8 cellular contexts compared by ENCODE assay signal in the genomic region with DNA sequence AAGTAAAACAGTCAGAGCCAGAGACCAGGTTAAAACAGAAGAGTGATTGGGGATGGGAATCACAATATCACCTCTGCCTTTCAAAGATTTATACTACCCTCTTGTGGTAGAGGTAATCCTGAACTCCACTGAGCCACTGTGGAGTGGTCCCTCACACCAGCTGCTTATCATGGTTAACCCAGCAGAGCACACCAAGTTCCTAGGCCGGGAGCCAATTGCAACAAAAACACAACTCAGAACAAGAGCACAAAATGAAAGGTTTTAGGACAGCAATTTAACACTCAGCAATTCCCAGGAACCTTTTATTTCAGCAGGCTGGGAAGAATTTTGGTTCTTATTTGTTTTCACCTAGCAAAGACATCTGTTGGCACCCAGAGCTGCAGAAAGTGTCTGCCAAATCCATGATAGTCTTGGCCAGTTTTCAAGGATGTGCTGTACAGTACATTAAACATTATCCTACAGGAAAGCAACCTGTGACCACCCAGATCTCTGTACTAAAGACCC.
DNase-seq lines count a peak whose midpoint lies in the region; ATAC-seq and TF ChIP-seq lines count a peak whose summit lies in the region.

No MANE protein-coding gene starts in this region.

- no peak overlapping the region for H3K27ac Mint-ChIP-seq in type B pancreatic cell

- no peaks in the 10 kb centered on the region for H3K9me3 Mint-ChIP-seq in type B pancreatic cell

- H3K4me3 Mint-ChIP-seq in type B pancreatic cell: no peak overlapping the region

- H3K27ac ChIP-seq in left ventricle myocardium inferior (replicated peaks): peak overlapping the region; percentile 55

- peak; percentile 1 for DNase-seq in NCI-H1436 (lab: John Stamatoyannopoulos, UW)
- no peak for DNase-seq in NCI-H1436 treated with DMSO at 0.1 percent for 48 hours (lab: John Stamatoyannopoulos, UW)
- peak; percentile 43 to 56 for DNase-seq in SHP77 (lab: John Stamatoyannopoulos, UW)
- peak; percentile 28 for DNase-seq in left ventricle myocardium inferior
- DNase-seq in type B pancreatic cell (ENCODE audit: extremely low spot score, unreplicated experiment): no peak
- no peak for DNase-seq in activated T-cell treated with anti-CD3 and anti-CD28 coated beads for 4 hours

- peak; percentile 51 for TF ChIP-seq CTCF in left ventricle myocardium inferior (IDR thresholded peaks at IDR 0.05; ENCODE audit: borderline replicate concordance)
- TF ChIP-seq CTCF in type B pancreatic cell (conservative IDR thresholded peaks at IDR 0.05): peak; percentile 70

- H3K4me1 ChIP-seq in left ventricle myocardium inferior: no peaks in the 10 kb centered on the region

- H3K36me3 Mint-ChIP-seq in type B pancreatic cell: no peaks in the 10 kb centered on the region

- intact Hi-C loops in left ventricle myocardium inferior (cut with micrococcal nuclease): no loop called here

- no peaks in the 10 kb centered on the region for H3K36me3 ChIP-seq in left ventricle myocardium inferior

- H3K27me3 Mint-ChIP-seq in type B pancreatic cell: no peaks in the 10 kb centered on the region

- H3K27me3 ChIP-seq in left ventricle myocardium inferior (ENCODE audit: low read depth): no peaks in the 10 kb centered on the region

- ATAC-seq in GM21423 (IDR thresholded peaks at IDR 0.05; ENCODE audit: unreplicated experiment) (no peak), GM21717 (IDR thresholded peaks at IDR 0.05; ENCODE audit: unreplicated experiment) (no peak)

- H3K4me1 Mint-ChIP-seq in type B pancreatic cell (ENCODE audit: unreplicated experiment): peaks cover 10% of the 10 kb centered on the region

- no peak overlapping the region for H3K4me3 ChIP-seq in left ventricle myocardium inferior

- H3K9me3 ChIP-seq in left ventricle myocardium inferior (replicated peaks): no peaks in the 10 kb centered on the region

Comparison
In these comparisons a context has a peak if more than half of its experiments do, and no peak if none do; other contexts are left out.
1. DNase-seq: peak in NCI-H1436 (single experiment), SHP77 (2 of 2) and left ventricle myocardium inferior (single experiment); none in NCI-H1436 treated with DMSO at 0.1 percent for 48 hours (single experiment), type B pancreatic cell (single experiment) and activated T-cell treated with anti-CD3 and anti-CD28 coated beads for 4 hours (single experiment).